25 cellular contexts compared by ENCODE assay signal in the genomic region with DNA sequence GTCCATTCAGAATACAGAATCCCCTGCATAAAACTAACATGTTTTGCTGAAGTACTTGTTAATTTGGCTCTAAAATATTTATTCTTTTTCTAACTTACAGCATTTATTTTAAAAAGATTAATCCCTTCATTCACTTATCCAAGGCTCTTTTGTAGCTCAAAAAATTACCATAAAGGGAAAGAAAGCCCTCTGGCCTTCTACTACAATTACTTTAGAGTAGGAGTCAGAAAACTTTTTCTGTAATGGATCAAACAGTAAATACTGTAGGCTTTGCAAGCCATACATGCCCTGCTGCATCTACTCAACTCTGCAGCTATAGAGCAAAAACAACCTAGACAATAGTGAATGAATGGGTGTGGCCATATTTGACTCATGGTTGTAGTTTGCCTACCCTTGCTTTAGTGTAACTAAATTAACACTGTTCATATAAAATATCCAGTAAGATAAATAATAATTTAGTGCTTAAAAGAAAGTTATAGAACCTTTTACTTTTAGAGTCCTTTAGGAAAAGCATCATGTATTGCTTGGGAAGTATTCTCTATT.
"Had no signal": no experiment of that assay in that cellular context is flagged by ENCODE, and none has a peak within 500 bp of the region (broad histone marks: within the 10 kb centered on the region; RNA-seq: fewer than 3 reads in every experiment).

No MANE protein-coding gene starts in this region.

- H3K4me1 Mint-ChIP-seq: stimulated activated memory B cell treated with anti-CD40 and anti-IgM and Interleukin-4, amounts not matched to agents 10 μg/mL and 1 μg/mL and 100 μg/mL, for 72 hours had no signal

- DNase-seq: dermis blood vessel endothelial cell; effector memory CD4-positive, alpha-beta T cell; foreskin melanocyte; glutamatergic neuron; heart right ventricle; hippocampal formation; immature natural killer cell; islet precursor cell; left ventricle myocardium superior; lower lobe of right lung; naive thymus-derived CD8-positive, alpha-beta T cell; nephron progenitor cell; nucleus accumbens; stimulated activated CD4-positive, alpha-beta T cell treated with anti-CD3 and anti-CD28 coated beads, Interleukin-2, amount 100 ng/mL, for 24 hours; stimulated activated CD4-positive, alpha-beta T cell treated with anti-CD3 and anti-CD28 coated beads, Interleukin-4, amount 100 ng/mL, for 24 hours; stimulated activated naive CD8-positive, alpha-beta T cell treated with anti-CD3 and anti-CD28 coated beads, Interleukin-15, Interleukin-2, amounts not matched to agents 100 U/mL and 50 U/mL, for 24 hours; substantia nigra; testis; tibial artery had no signal

- ATAC-seq: heart right ventricle; left ventricle myocardium superior; lower lobe of right lung; naive thymus-derived CD8-positive, alpha-beta T cell; sciatic nerve; stimulated activated memory B cell treated with anti-CD40 and anti-IgM and Interleukin-4, amounts not matched to agents 10 μg/mL and 1 μg/mL and 100 μg/mL, for 72 hours; stimulated activated naive CD8-positive, alpha-beta T cell treated with anti-CD3 and anti-CD28 coated beads, Interleukin-15, Interleukin-2, amounts not matched to agents 100 U/mL and 50 U/mL, for 24 hours had no signal

- H3K27me3 Mint-ChIP-seq: naive thymus-derived CD8-positive, alpha-beta T cell; type B pancreatic cell had no signal

- H3K4me3 Mint-ChIP-seq: immature natural killer cell; naive thymus-derived CD8-positive, alpha-beta T cell; nephron progenitor cell; stimulated activated memory B cell treated with anti-CD40 and anti-IgM and Interleukin-4, amounts not matched to agents 10 μg/mL and 1 μg/mL and 100 μg/mL, for 72 hours; type B pancreatic cell had no signal

- H3K36me3 ChIP-seq: prostate gland had no signal

- H3K27me3 ChIP-seq: heart right ventricle, right atrium auricular region, testis, tibial artery had no signal

- H3K9me3 Mint-ChIP-seq: type B pancreatic cell had no signal

- H3K27ac ChIP-seq: coronary artery, heart right ventricle, lower lobe of right lung, prostate gland, right atrium auricular region, testis, tibial artery had no signal

- H3K4me1 ChIP-seq: lower lobe of right lung, prostate gland, testis, tibial artery had no signal

- H3K4me3 ChIP-seq: coronary artery, heart right ventricle, lower lobe of right lung, prostate gland, right atrium auricular region, testis, tibial artery had no signal

- H3K36me3 Mint-ChIP-seq: stimulated activated memory B cell treated with anti-CD40 and anti-IgM and Interleukin-4, amounts not matched to agents 10 μg/mL and 1 μg/mL and 100 μg/mL, for 72 hours had no signal

- H3K27ac Mint-ChIP-seq: immature natural killer cell; nephron progenitor cell; stimulated activated memory B cell treated with anti-CD40 and anti-IgM and Interleukin-4, amounts not matched to agents 10 μg/mL and 1 μg/mL and 100 μg/mL, for 72 hours; type B pancreatic cell had no signal

- H3K9me3 ChIP-seq: prostate gland, testis had no signal
